In the genomic region with DNA sequence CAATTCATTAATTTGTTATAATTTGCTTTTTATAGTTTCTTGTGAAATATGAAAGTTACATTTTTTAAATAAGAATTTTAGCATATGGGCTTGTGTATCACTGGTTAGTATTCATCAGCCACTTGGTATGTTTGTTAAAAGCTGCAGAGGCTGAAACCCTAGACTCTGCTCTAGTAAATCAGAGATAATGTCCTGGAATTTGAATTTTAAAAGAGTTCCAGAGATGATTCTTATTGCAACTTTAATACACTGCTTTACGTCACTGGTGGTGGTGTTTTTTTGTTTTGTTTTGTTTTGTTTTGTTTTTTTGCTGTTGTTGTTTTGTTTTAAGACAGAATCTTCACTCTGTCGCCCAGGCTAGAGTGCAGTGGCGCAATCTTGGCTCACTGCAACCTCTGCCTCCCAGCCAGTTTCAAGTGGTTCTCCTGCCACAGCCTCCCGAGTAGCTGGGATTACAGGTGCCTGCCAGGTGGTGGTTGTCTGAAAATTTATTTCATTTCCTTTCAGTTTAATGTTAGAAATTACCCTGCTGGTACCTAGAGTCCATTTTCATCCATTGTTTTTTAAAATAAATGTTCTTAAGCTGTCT, we compare ENCODE assay signal across 19 cellular contexts. TPM values are rescaled to one million over a fixed set of nuclear protein-coding genes. Genes with fewer than 3 reads are reported as not detected.
DNase-seq lines count a peak whose midpoint lies in the region; ATAC-seq, FAIRE-seq and TF ChIP-seq lines count a peak whose summit lies in the region.
"Had no signal": no experiment of that assay in that cellular context is flagged by ENCODE, and none has a peak within 500 bp of the region (broad histone marks: within the 10 kb centered on the region; RNA-seq: fewer than 3 reads in every experiment).

No MANE protein-coding gene starts in this region.

- H3K36me3 ChIP-seq in BJ (ENCODE audit: control insufficient read depth, insufficient read depth, low read length) (peaks cover 1% of the 10 kb centered on the region; the same call in 1 of the 2 replicates), HEK293 (ENCODE audit: control insufficient read depth in 2 of 2, insufficient read depth in 1 of 2, low read length in 2 of 2) (peaks cover 0 to 9% of the 10 kb centered on the region in 2 experiments; a peak in 1 of 3 replicates), astrocyte (ENCODE audit: insufficient read depth, low read length) (peaks cover 16% of the 10 kb centered on the region), lung (ENCODE audit: control insufficient read depth in 2 of 2, insufficient read depth in 2 of 2, low read length in 2 of 2) (peaks cover 2 to 7% of the 10 kb centered on the region in 2 donors)

- H3K79me2 ChIP-seq in astrocyte (ENCODE audit: insufficient read depth, low read length): peaks cover 76% of the 10 kb centered on the region

- no peaks in the 10 kb centered on the region for H3K9me3 Mint-ChIP-seq in astrocyte (ENCODE audit: unreplicated experiment)
- H3K9me3 Mint-ChIP-seq: T-helper 1 cell treated with Interleukin-12 subunit alpha and Interleukin-12 subunit beta and Interleukin-4 antibody, amounts not matched to agents 30 μg/mL and 1 μg/mL, for 36 hours had no signal

- peaks cover 22% of the 10 kb centered on the region for H4K20me1 ChIP-seq in astrocyte (ENCODE audit: insufficient read depth, low read length)

- FAIRE-seq in astrocyte (lab: Jason Lieb, UNC): no peak
- FAIRE-seq: small intestine had no signal

- H3K27me3 ChIP-seq in BJ (ENCODE audit: control insufficient read depth, insufficient read depth, low read length): no peaks in the 10 kb centered on the region
- no peaks in the 10 kb centered on the region for H3K27me3 ChIP-seq in astrocyte (ENCODE audit: insufficient read depth, low read length)
- no peaks in the 10 kb centered on the region for H3K27me3 ChIP-seq in lung (ENCODE audit: control insufficient read depth, insufficient read depth)
- H3K27me3 ChIP-seq: gastroesophageal sphincter had no signal

- no peak overlapping the region for H3K4me3 ChIP-seq in BJ (ENCODE audit: low read depth, low read length)
- H3K4me3 ChIP-seq in HEK293 (ENCODE audit: low read depth, low read length): no peak overlapping the region
- no peak overlapping the region for H3K4me3 ChIP-seq in astrocyte (ENCODE audit: insufficient read depth, low read depth, low read length)
- H3K4me3 ChIP-seq in lung: no peak overlapping the region
- H3K4me3 ChIP-seq: gastroesophageal sphincter, HAP-1 had no signal

- DNase-seq in BJ (ENCODE audit: low read depth): peak; percentile 30
- peak; percentile 16 for DNase-seq in astrocyte (ENCODE audit: low read depth)
- DNase-seq in lung (ENCODE audit: low spot score): peak; percentile 32
- no peak for DNase-seq in dermis blood vessel endothelial cell
- DNase-seq in activated naive CD4-positive, alpha-beta T cell (lab: John Stamatoyannopoulos, UW): no peak
- no peak for DNase-seq in stimulated activated CD4-positive, alpha-beta T cell treated with anti-CD3 and anti-CD28 coated beads, Interleukin-2, amount 100 ng/mL, for 48 hours
- DNase-seq in NCI-H524 (lab: John Stamatoyannopoulos, UW): no peak
- DNase-seq: activated naive CD4-positive, alpha-beta T cell treated with Interleukin-2 at 50 U/mL for 16 hours; C1 segment of cervical spinal cord; effector memory CD4-positive, alpha-beta T cell; mesenchymal stem cell; NCI-H1436; NCI-H748 treated with DMSO at 0.1 percent for 48 hours; small intestine; stimulated activated naive CD4-positive, alpha-beta T cell treated with Interleukin-2 at 50 U/mL for 16 hours had no signal

- no peak overlapping the region for H3K9ac ChIP-seq in astrocyte (ENCODE audit: low read length)

- H3K36me3 Mint-ChIP-seq in astrocyte (ENCODE audit: low read depth, unreplicated experiment): peaks cover 5% of the 10 kb centered on the region

- TF ChIP-seq CTCF in BJ (IDR thresholded peaks at IDR 0.05; ENCODE audit: insufficient read depth, low read depth, low read length): no peak
- no peak for TF ChIP-seq CTCF in HEK293 (tag by site-specific recombination; IDR thresholded peaks at IDR 0.05)
- TF ChIP-seq CTCF in astrocyte (IDR thresholded peaks at IDR 0.05; ENCODE audit: insufficient read depth, low read depth, low read length): no peak
- no peak for TF ChIP-seq CTCF in lung (IDR thresholded peaks at IDR 0.05; ENCODE audit: control extremely low read depth, extremely low read depth)

- H3K4me1 Mint-ChIP-seq in astrocyte (ENCODE audit: low read depth, unreplicated experiment): peaks cover 9% of the 10 kb centered on the region

- H2AFZ ChIP-seq in astrocyte (ENCODE audit: low read depth, low read length): no peak overlapping the region

- no peak overlapping the region for H3K27ac ChIP-seq in HEK293 (ENCODE audit: extremely low read depth, low read depth, low read length)
- H3K27ac ChIP-seq in astrocyte (ENCODE audit: low read depth, low read length): no peak overlapping the region
- no peak overlapping the region for H3K27ac ChIP-seq in lung (ENCODE audit: low read depth in 1 of 2, low read length in 1 of 2)
- H3K27ac ChIP-seq: gastroesophageal sphincter had no signal

- H3K27me3 Mint-ChIP-seq in astrocyte (ENCODE audit: low read depth, unreplicated experiment): no peaks in the 10 kb centered on the region

- H3K27ac Mint-ChIP-seq in astrocyte (ENCODE audit: unreplicated experiment): peak overlapping the region; percentile 15
- H3K27ac Mint-ChIP-seq: T-helper 1 cell treated with Interleukin-12 subunit alpha and Interleukin-12 subunit beta and Interleukin-4 antibody, amounts not matched to agents 30 μg/mL and 1 μg/mL, for 36 hours had no signal

- ATAC-seq in lung (ENCODE audit: insufficient read depth, low FRiP score): no peak
- ATAC-seq: gastroesophageal sphincter had no signal

- H3K4me3 Mint-ChIP-seq in astrocyte (ENCODE audit: unreplicated experiment): no peak overlapping the region
- H3K4me3 Mint-ChIP-seq: T-helper 1 cell treated with Interleukin-12 subunit alpha and Interleukin-12 subunit beta and Interleukin-4 antibody, amounts not matched to agents 30 μg/mL and 1 μg/mL, for 36 hours had no signal

- 60 to 62% methylated on average over 4 of the region's 4 CpGs for WGBS in lung, 2 donors

- H3K4me1 ChIP-seq in HEK293 (ENCODE audit: control insufficient read depth, insufficient read depth, low read length): peaks cover 7% of the 10 kb centered on the region; the same call in 1 of the 2 replicates
- H3K4me1 ChIP-seq in astrocyte (ENCODE audit: insufficient read depth, low read length): no peaks in the 10 kb centered on the region
- H3K4me1 ChIP-seq in lung (ENCODE audit: control insufficient read depth in 2 of 2, insufficient read depth in 2 of 2, low read length in 2 of 2): peaks cover 2% of the 10 kb centered on the region in 2 donors
- H3K4me1 ChIP-seq: HAP-1 had no signal

- H3K9me3 ChIP-seq in HEK293 (ENCODE audit: control insufficient read depth, insufficient read depth, low read depth, low read length): no peaks in the 10 kb centered on the region
- no peaks in the 10 kb centered on the region for H3K9me3 ChIP-seq in astrocyte (ENCODE audit: insufficient read depth, low read depth, low read length)
- H3K9me3 ChIP-seq in lung (ENCODE audit: control insufficient read depth in 2 of 2, insufficient read depth in 1 of 2, low read length in 1 of 2): no peaks in the 10 kb centered on the region
- H3K9me3 ChIP-seq: gastroesophageal sphincter, HAP-1 had no signal

- no peak overlapping the region for H3K4me2 ChIP-seq in astrocyte (ENCODE audit: low read length)

- POLR2A ChIA-PET in BJ (lab: Charles Lee) (interaction anchor here (0.5 kb wide), 1 partner anchor 14 kb away, joined by 12 read pairs; no protein-coding TSS in a partner anchor), HEK293 (lab: Yijun Ruan, JAX) (interaction anchor here (0.6 kb wide), 1 partner anchor 45 kb away, joined by 3 read pairs; no protein-coding TSS in a partner anchor)

- CTCF ChIA-PET in BJ (lab: Yijun Ruan, JAX) (no interaction called here), HEK293 (lab: Yijun Ruan, JAX) (interaction anchor here (0.6 kb wide), 1 partner anchor 239 kb away, joined by 3 read pairs; no protein-coding TSS in a partner anchor)

TF ChIP-seq in HEK293, 187 proteins besides CTCF, POLR2A, EP300 and RAD21:
- TF ChIP-seq ZNF549 (tag by site-specific recombination; IDR thresholded peaks at IDR 0.05) (no peak), GLIS1 (tag by site-specific recombination; IDR thresholded peaks at IDR 0.05) (peak; percentile 43), ZBTB17 (tag by site-specific recombination; IDR thresholded peaks at IDR 0.05) (peak; percentile 54; the same call in 1 of the 2 replicates), GFI1B (tag by site-specific recombination; IDR thresholded peaks at IDR 0.05) (0 out of 2 replicates have a peak, but pooled peaks have one; percentile 8)
- TF ChIP-seq, protein P1, sequence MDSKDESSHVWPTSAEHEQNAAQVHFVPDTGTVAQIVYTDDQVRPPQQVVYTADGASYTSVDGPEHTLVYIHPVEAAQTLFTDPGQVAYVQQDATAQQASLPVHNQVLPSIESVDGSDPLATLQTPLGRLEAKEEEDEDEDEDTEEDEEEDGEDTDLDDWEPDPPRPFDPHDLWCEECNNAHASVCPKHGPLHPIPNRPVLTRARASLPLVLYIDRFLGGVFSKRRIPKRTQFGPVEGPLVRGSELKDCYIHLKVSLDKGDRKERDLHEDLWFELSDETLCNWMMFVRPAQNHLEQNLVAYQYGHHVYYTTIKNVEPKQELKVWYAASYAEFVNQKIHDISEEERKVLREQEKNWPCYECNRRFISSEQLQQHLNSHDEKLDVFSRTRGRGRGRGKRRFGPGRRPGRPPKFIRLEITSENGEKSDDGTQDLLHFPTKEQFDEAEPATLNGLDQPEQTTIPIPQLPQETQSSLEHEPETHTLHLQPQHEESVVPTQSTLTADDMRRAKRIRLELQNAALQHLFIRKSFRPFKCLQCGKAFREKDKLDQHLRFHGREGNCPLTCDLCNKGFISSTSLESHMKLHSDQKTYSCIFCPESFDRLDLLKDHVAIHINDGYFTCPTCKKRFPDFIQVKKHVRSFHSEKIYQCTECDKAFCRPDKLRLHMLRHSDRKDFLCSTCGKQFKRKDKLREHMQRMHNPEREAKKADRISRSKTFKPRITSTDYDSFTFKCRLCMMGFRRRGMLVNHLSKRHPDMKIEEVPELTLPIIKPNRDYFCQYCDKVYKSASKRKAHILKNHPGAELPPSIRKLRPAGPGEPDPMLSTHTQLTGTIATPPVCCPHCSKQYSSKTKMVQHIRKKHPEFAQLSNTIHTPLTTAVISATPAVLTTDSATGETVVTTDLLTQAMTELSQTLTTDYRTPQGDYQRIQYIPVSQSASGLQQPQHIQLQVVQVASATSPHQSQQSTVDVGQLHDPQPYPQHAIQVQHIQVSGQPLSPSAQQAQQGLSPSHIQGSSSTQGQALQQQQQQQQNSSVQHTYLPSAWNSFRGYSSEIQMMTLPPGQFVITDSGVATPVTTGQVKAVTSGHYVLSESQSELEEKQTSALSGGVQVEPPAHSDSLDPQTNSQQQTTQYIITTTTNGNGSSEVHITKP (tag by site-specific recombination; IDR thresholded peaks at IDR 0.05): peak; percentile 44

RNA-seq across cellular contexts. Expression of gene PTPN12, which starts 43.8 kb away (rescaled TPM):
- 19.7 and 30.8 TPM in 2 replicates for polyA plus RNA-seq in BJ (2011; rRNA removed)
- polyA minus RNA-seq in BJ (2011; rRNA and poly(A)+ RNA removed): 25.5 and 26.7 TPM in 2 replicates
- total RNA-seq in astrocyte: 95.2 and 111 TPM in 2 replicates
- 100 to 1,000 TPM in 1 of 2 donors, 10 to 100 TPM in 1; 94.3 to 338 TPM for total RNA-seq in lung
- 10 to 100 TPM; 75.9 to 77.2 TPM for polyA plus RNA-seq in lung
- total RNA-seq in dermis blood vessel endothelial cell: 56.3 and 88.0 TPM in 2 replicates

Comparison
In these comparisons a context has a peak if more than half of its experiments do, and no peak if none do; other contexts are left out.
1. DNase-seq: peak in BJ (single experiment), astrocyte (single experiment) and lung (single experiment); none in dermis blood vessel endothelial cell (single experiment), activated naive CD4-positive, alpha-beta T cell (0 of 4), stimulated activated CD4-positive, alpha-beta T cell treated with anti-CD3 and anti-CD28 coated beads, Interleukin-2, amount 100 ng/mL, for 48 hours (0 of 2) and NCI-H524 (0 of 2).